Comparison of ENCODE assay signal across 8 cellular contexts in genomic region chrX:16718824-16719333, GRCh38. TPM values are rescaled to one million over a fixed set of nuclear protein-coding genes. Genes with fewer than 3 reads are reported as not detected.
DNase-seq lines count a peak whose midpoint lies in the region; ATAC-seq and TF ChIP-seq lines count a peak whose summit lies in the region.

No MANE protein-coding gene starts in this region.

- H3K36me3 ChIP-seq in mammary epithelial cell (ENCODE audit: insufficient read depth, low read length), result peaks cover 3% of the 10 kb centered on the region
- peaks cover 0 to 4% (median 0%) of the 10 kb centered on the region in 3 experiments for H3K36me3 ChIP-seq in naive thymus-derived CD4-positive, alpha-beta T cell (ENCODE audit: control insufficient read depth in 2 of 3, insufficient read depth in 3 of 3, low read length in 3 of 3)

- TSS peak; percentile 96 for BruUV-seq in mammary epithelial cell (replicated peaks; lab: Mats Ljungman, UMichigan)

- DNase-seq in activated T-cell treated with anti-CD3 and anti-CD28 coated beads, Interleukin-2, amount 50 U/mL, for 24 hours, result no peak
- DNase-seq in activated T-cell treated with anti-CD3 and anti-CD28 coated beads for 4 hours (no peak), mammary epithelial cell (no peak), SK-N-DZ (ENCODE audit: low spot score) (no peak), AG08396 (ENCODE audit: low spot score) (no peak)
- no peak for DNase-seq in naive thymus-derived CD4-positive, alpha-beta T cell

- peaks cover 43% of the 10 kb centered on the region for H3K79me2 ChIP-seq in mammary epithelial cell (ENCODE audit: insufficient read depth, low read length)

- H3K27ac ChIP-seq in mammary epithelial cell (ENCODE audit: insufficient read depth, low read depth, low read length), result peak overlapping the region; percentile 93
- peak overlapping the region; percentile 99 for H3K27ac ChIP-seq in naive thymus-derived CD4-positive, alpha-beta T cell (ENCODE audit: low read depth, low read length)

- TF ChIP-seq CTCF in mammary epithelial cell (conservative IDR thresholded peaks at IDR 0.05 in 1 of 2, IDR thresholded peaks at IDR 0.05 in 1 of 2; ENCODE audit: extremely low read depth in 1 of 2, insufficient read depth in 1 of 2, low read depth in 1 of 2, low read length in 2 of 2), result no peak

- H3K9me3 ChIP-seq in mammary epithelial cell (replicated peaks; ENCODE audit: insufficient read depth, low read length), result no peaks in the 10 kb centered on the region
- no peaks in the 10 kb centered on the region for H3K9me3 ChIP-seq in naive thymus-derived CD4-positive, alpha-beta T cell (ENCODE audit: control insufficient read depth in 2 of 3, low read length in 3 of 3)

- CTCF ChIA-PET in mammary epithelial cell (lab: Charles Lee; ENCODE audit: low non-redundant PET), result interaction anchor here (0.7 kb wide), 1 partner anchor 25 kb away, joined by 4 read pairs; no protein-coding TSS in a partner anchor
- CTCF ChIA-PET in naive thymus-derived CD4-positive, alpha-beta T cell (lab: Charles Lee), result no interaction called here

- peak overlapping the region; percentile 97 for H3K27ac Mint-ChIP-seq in activated T-cell treated with anti-CD3 and anti-CD28 coated beads, Interleukin-2, amount 50 U/mL, for 24 hours
- peak overlapping the region; percentile 92 to 100 (median 99) for H3K27ac Mint-ChIP-seq in naive thymus-derived CD4-positive, alpha-beta T cell

- H2AFZ ChIP-seq in mammary epithelial cell (ENCODE audit: low read depth, low read length), result peak overlapping the region; percentile 83

- peaks cover 18% of the 10 kb centered on the region for H3K36me3 Mint-ChIP-seq in activated T-cell treated with anti-CD3 and anti-CD28 coated beads, Interleukin-2, amount 50 U/mL, for 24 hours (ENCODE audit: low read depth)
- H3K36me3 Mint-ChIP-seq in naive thymus-derived CD4-positive, alpha-beta T cell, result peaks cover 0 to 3% (median 1%) of the 10 kb centered on the region in 5 donors

- ATAC-seq in HG03460 (IDR thresholded peaks at IDR 0.05; ENCODE audit: unreplicated experiment), result peak; percentile 31
- ATAC-seq in naive thymus-derived CD4-positive, alpha-beta T cell, result no peak
- ATAC-seq in GM18519 (IDR thresholded peaks at IDR 0.05; ENCODE audit: low FRiP score, unreplicated experiment), result no peak

- no peaks in the 10 kb centered on the region for H4K20me1 ChIP-seq in mammary epithelial cell (ENCODE audit: insufficient read depth, low read length)

- POLR2A ChIA-PET in naive thymus-derived CD4-positive, alpha-beta T cell (lab: Charles Lee), result interaction anchor here (1.0 to 1.4 kb wide), 4 partner anchors 8 to 1385 kb away, joined by 3 to 4 read pairs (median 4); partner anchors contain the start of gene CA5B

- peak overlapping the region; percentile 96 for H3K4me3 Mint-ChIP-seq in activated T-cell treated with anti-CD3 and anti-CD28 coated beads, Interleukin-2, amount 50 U/mL, for 24 hours
- peak overlapping the region; percentile 88 to 98 (median 94) for H3K4me3 Mint-ChIP-seq in naive thymus-derived CD4-positive, alpha-beta T cell

- H3K9ac ChIP-seq in mammary epithelial cell (ENCODE audit: insufficient read depth, low read length), result peak overlapping the region; percentile 98

- no peaks in the 10 kb centered on the region for H3K9me3 Mint-ChIP-seq in activated T-cell treated with anti-CD3 and anti-CD28 coated beads, Interleukin-2, amount 50 U/mL, for 24 hours
- peaks cover 0 to 5% (median 0%) of the 10 kb centered on the region in 11 donors for H3K9me3 Mint-ChIP-seq in naive thymus-derived CD4-positive, alpha-beta T cell

- in situ Hi-C loops in mammary epithelial cell (cut with MboI; ENCODE audit: low sequenced_read_pairs in 2 of 2), result no loop called here

- 19% methylated on average over 6 of the region's 6 CpGs for WGBS in mammary epithelial cell (ENCODE audit: low coverage, missing lambda C conversion rate)

- peaks cover 6% of the 10 kb centered on the region for H3K27me3 Mint-ChIP-seq in activated T-cell treated with anti-CD3 and anti-CD28 coated beads, Interleukin-2, amount 50 U/mL, for 24 hours
- no peaks in the 10 kb centered on the region for H3K27me3 Mint-ChIP-seq in naive thymus-derived CD4-positive, alpha-beta T cell

- peak overlapping the region; percentile 36 to 78 (median 72) for H3K4me3 ChIP-seq in mammary epithelial cell (replicated peaks in 1 of 3; ENCODE audit: insufficient read depth in 1 of 3, low read depth in 2 of 3, low read length in 3 of 3)
- peak overlapping the region; percentile 95 for H3K4me3 ChIP-seq in naive thymus-derived CD4-positive, alpha-beta T cell (ENCODE audit: low read length)

- peaks cover 3% of the 10 kb centered on the region for H3K4me1 ChIP-seq in mammary epithelial cell (ENCODE audit: insufficient read depth, low read length)
- H3K4me1 ChIP-seq in naive thymus-derived CD4-positive, alpha-beta T cell (ENCODE audit: control insufficient read depth in 2 of 2, insufficient read depth in 2 of 2, low read length in 2 of 2), result peaks cover 0 to 10% of the 10 kb centered on the region in 2 donors

- dilution Hi-C loops in mammary epithelial cell (cut with HindIII; ENCODE audit: low sequenced_read_pairs), result no loop called here

- H3K27me3 ChIP-seq in mammary epithelial cell (ENCODE audit: insufficient read depth, low read length), result no peaks in the 10 kb centered on the region
- H3K27me3 ChIP-seq in naive thymus-derived CD4-positive, alpha-beta T cell (ENCODE audit: control insufficient read depth in 2 of 2, insufficient read depth in 2 of 2, low read length in 2 of 2), result no peaks in the 10 kb centered on the region

- intact Hi-C loops in mammary epithelial cell (cut with micrococcal nuclease), result no loop called here
- intact Hi-C loops in naive thymus-derived CD4-positive, alpha-beta T cell (cut with micrococcal nuclease), result loop anchor here (1.0 to 10.0 kb wide), 15 partner anchors 67 to 1384 kb away; partner anchors contain the start of genes AP1S2 (in 2 of the 2), PIGA (in 2 of the 2), SCML1 (in 2 of the 2) and TXLNG (in 2 of the 2)

- H3K4me1 Mint-ChIP-seq in activated T-cell treated with anti-CD3 and anti-CD28 coated beads, Interleukin-2, amount 50 U/mL, for 24 hours (ENCODE audit: low read depth), result peaks cover 43% of the 10 kb centered on the region
- H3K4me1 Mint-ChIP-seq in naive thymus-derived CD4-positive, alpha-beta T cell, result peaks cover 2 to 57% (median 36%) of the 10 kb centered on the region in 7 donors

- H3K4me2 ChIP-seq in mammary epithelial cell (ENCODE audit: insufficient read depth, low read depth, low read length), result peak overlapping the region; percentile 69

RNA-seq across cellular contexts. Expression of gene SYAP1, which starts 0.5 kb away (rescaled TPM):
- 10 to 100 TPM; 30.3 to 47.5 TPM for total RNA-seq in mammary epithelial cell
- polyA plus RNA-seq in mammary epithelial cell, result 15.2 TPM
- polyA minus RNA-seq in mammary epithelial cell, result 16.4 TPM
- 10 to 100 TPM; 15.4 to 36.9 (median 15.6) TPM for total RNA-seq in naive thymus-derived CD4-positive, alpha-beta T cell
- 10 to 100 TPM; 13.6 to 13.7 TPM for polyA plus RNA-seq in naive thymus-derived CD4-positive, alpha-beta T cell
- polyA plus RNA-seq in SK-N-DZ (2014; cell fraction: cytosol; rRNA removed), result 18.1 and 18.3 TPM in 2 replicates
- 6.2 and 8.0 TPM in 2 replicates for polyA plus RNA-seq in SK-N-DZ (2014; cell fraction: nucleus; rRNA removed)

RNA-seq across cellular contexts. Expression of gene CTPS2, which starts 6.4 kb away (rescaled TPM):
- total RNA-seq in mammary epithelial cell, result 1 to 10 TPM; 8.4 to 8.5 TPM
- 6.3 TPM for polyA plus RNA-seq in mammary epithelial cell
- 23.3 TPM for polyA minus RNA-seq in mammary epithelial cell
- 1 to 10 TPM; 5.2 to 8.9 (median 6.3) TPM for total RNA-seq in naive thymus-derived CD4-positive, alpha-beta T cell
- 1 to 10 TPM; 2.7 to 4.4 TPM for polyA plus RNA-seq in naive thymus-derived CD4-positive, alpha-beta T cell
- 21.8 and 22.5 TPM in 2 replicates for polyA plus RNA-seq in SK-N-DZ (2014; cell fraction: cytosol; rRNA removed)
- 33.0 and 35.7 TPM in 2 replicates for polyA plus RNA-seq in SK-N-DZ (2014; cell fraction: nucleus; rRNA removed)
